Comparison of ENCODE assay signal across 9 cellular contexts in genomic region chr5:39399135-39400036, GRCh38. TPM values are rescaled to one million over a fixed set of nuclear protein-coding genes. Genes with fewer than 3 reads are reported as not detected.
A peak's percentile ranks its signal among the peaks of the same experiment; 100 is the strongest.
DNase-seq lines count a peak whose midpoint lies in the region; ATAC-seq and TF ChIP-seq lines count a peak whose summit lies in the region.
"Had no signal": no experiment of that assay in that cellular context is flagged by ENCODE, and none has a peak within 500 bp of the region (broad histone marks: within the 10 kb centered on the region; RNA-seq: fewer than 3 reads in every experiment).

No MANE protein-coding gene starts in this region.

- no peaks in the 10 kb centered on the region for H3K9me2 ChIP-seq in SK-N-SH

- H3K27ac ChIP-seq in SK-N-SH (ENCODE audit: low read depth in 2 of 2, low read length in 1 of 2) (peak overlapping the region; percentile 81 to 99), psoas muscle (peak overlapping the region; percentile 75)

- peaks cover 0 to 50% of the 10 kb centered on the region in 2 experiments; a peak in 3 of 4 replicates for H3K4me1 ChIP-seq in SK-N-SH (ENCODE audit: control insufficient read depth in 1 of 2, insufficient read depth in 2 of 2, low read depth in 1 of 2, low read length in 1 of 2)
- H3K4me1 ChIP-seq in psoas muscle = peaks cover 30% of the 10 kb centered on the region

- peak overlapping the region; percentile 69; the same call in 1 of the 2 replicates for H3K4me2 ChIP-seq in SK-N-SH

- TF ChIP-seq CTCF in SK-N-SH (IDR thresholded peaks at IDR 0.05) (no peak), foreskin fibroblast (IDR thresholded peaks at IDR 0.05; ENCODE audit: low read depth, low read length) (no peak), psoas muscle (IDR thresholded peaks at IDR 0.05) (no peak)

- ATAC-seq in psoas muscle (peak; percentile 84 to 90 (median 88)), GM19328 (IDR thresholded peaks at IDR 0.05; ENCODE audit: unreplicated experiment) (no peak), GM21526 (IDR thresholded peaks at IDR 0.05; ENCODE audit: low FRiP score, unreplicated experiment) (no peak), GM21576 (IDR thresholded peaks at IDR 0.05; ENCODE audit: unreplicated experiment) (no peak)

- POLR2A ChIA-PET in SK-N-SH (lab: Yijun Ruan, JAX) = no interaction called here

- peaks cover 48% of the 10 kb centered on the region for H3K79me2 ChIP-seq in SK-N-SH (ENCODE audit: insufficient read depth)

- H3K4me3 ChIP-seq in SK-N-SH (ENCODE audit: low read depth in 2 of 2, low read length in 1 of 2) (peak overlapping the region in 1 of 2 experiments; percentile 17; a peak in 1 of 4 replicates), foreskin fibroblast (ENCODE audit: low read depth in 1 of 2, low read length in 2 of 2) (peak overlapping the region in 1 of 2 donors; percentile 3), psoas muscle (no peak overlapping the region)

- H3F3A ChIP-seq in SK-N-SH (replicated peaks; ENCODE audit: insufficient read depth) = peaks cover 45% of the 10 kb centered on the region

- no peaks in the 10 kb centered on the region for H3K9me3 ChIP-seq in SK-N-SH
- no peaks in the 10 kb centered on the region for H3K9me3 ChIP-seq in psoas muscle

- peaks cover 0 to 22% of the 10 kb centered on the region in 2 experiments for H3K36me3 ChIP-seq in SK-N-SH (replicated peaks in 1 of 2; ENCODE audit: control insufficient read depth in 1 of 2, insufficient read depth in 2 of 2, low read length in 1 of 2)
- no peaks in the 10 kb centered on the region for H3K36me3 ChIP-seq in psoas muscle (ENCODE audit: insufficient read depth in 1 of 2, low read depth in 1 of 2)

- peak overlapping the region; percentile 70 for H3K9ac ChIP-seq in SK-N-SH

- no peak for TF ChIP-seq RAD21 in SK-N-SH (IDR thresholded peaks at IDR 0.05; ENCODE audit: low read length)

- 35% methylated on average over 1 of the region's 1 CpG for WGBS in SK-N-SH (ENCODE audit: low lambda C conversion rate)
- WGBS in psoas muscle, 3 donors = 62 to 78% (median 64%) methylated on average over 1 of the region's 1 CpG

- CTCF ChIA-PET in SK-N-SH (lab: Yijun Ruan, JAX) = interaction anchor here (0.7 to 1.4 kb wide), 3 partner anchors 20 to 24 kb away, joined by 3 to 4 read pairs (median 3); no protein-coding TSS in a partner anchor

- intact Hi-C loops in psoas muscle (cut with DNase I) = no loop called here

- peak; percentile 97 for DNase-seq in EL
- no peak for DNase-seq in SK-N-SH
- DNase-seq in foreskin fibroblast = peak; percentile 92 to 96
- DNase-seq in psoas muscle = no peak
- DNase-seq in NCI-H82 (lab: John Stamatoyannopoulos, UW) = no peak

- no peaks in the 10 kb centered on the region for H4K20me1 ChIP-seq in SK-N-SH (ENCODE audit: insufficient read depth)

- TF ChIP-seq EP300 in SK-N-SH (IDR thresholded peaks at IDR 0.05; ENCODE audit: borderline replicate concordance in 1 of 2, low read depth in 1 of 2, low read length in 1 of 2) = peak; percentile 46 to 73; a peak in 2 of 4 replicates

- H2AFZ ChIP-seq in SK-N-SH (ENCODE audit: low read depth) = peak overlapping the region; percentile 10; the same call in 1 of the 2 replicates

- H3K27me3 ChIP-seq in SK-N-SH (ENCODE audit: insufficient read depth) (no peaks in the 10 kb centered on the region), psoas muscle (ENCODE audit: insufficient read depth in 3 of 3, low read length in 2 of 3) (no peaks in the 10 kb centered on the region)

TF ChIP-seq in SK-N-SH, 30 proteins besides CTCF, POLR2A, EP300 and RAD21 (continues in another document):
- TF ChIP-seq TAF1 (IDR thresholded peaks at IDR 0.05; ENCODE audit: borderline replicate concordance, low read depth, low read length) = 0 out of 2 replicates have a peak, but pooled peaks have one; percentile 31
- TF ChIP-seq RFX5 (IDR thresholded peaks at IDR 0.05; ENCODE audit: low read length) = no peak
- TF ChIP-seq NFIC (IDR thresholded peaks at IDR 0.05; ENCODE audit: borderline replicate concordance) = peak; percentile 70; the same call in 1 of the 2 replicates
- no peak for TF ChIP-seq SIN3A (IDR thresholded peaks at IDR 0.05; ENCODE audit: borderline replicate concordance, low read depth, low read length)
- TF ChIP-seq YY1 (IDR thresholded peaks at IDR 0.05; ENCODE audit: low read depth) = peak; percentile 50
- TF ChIP-seq, protein P1, sequence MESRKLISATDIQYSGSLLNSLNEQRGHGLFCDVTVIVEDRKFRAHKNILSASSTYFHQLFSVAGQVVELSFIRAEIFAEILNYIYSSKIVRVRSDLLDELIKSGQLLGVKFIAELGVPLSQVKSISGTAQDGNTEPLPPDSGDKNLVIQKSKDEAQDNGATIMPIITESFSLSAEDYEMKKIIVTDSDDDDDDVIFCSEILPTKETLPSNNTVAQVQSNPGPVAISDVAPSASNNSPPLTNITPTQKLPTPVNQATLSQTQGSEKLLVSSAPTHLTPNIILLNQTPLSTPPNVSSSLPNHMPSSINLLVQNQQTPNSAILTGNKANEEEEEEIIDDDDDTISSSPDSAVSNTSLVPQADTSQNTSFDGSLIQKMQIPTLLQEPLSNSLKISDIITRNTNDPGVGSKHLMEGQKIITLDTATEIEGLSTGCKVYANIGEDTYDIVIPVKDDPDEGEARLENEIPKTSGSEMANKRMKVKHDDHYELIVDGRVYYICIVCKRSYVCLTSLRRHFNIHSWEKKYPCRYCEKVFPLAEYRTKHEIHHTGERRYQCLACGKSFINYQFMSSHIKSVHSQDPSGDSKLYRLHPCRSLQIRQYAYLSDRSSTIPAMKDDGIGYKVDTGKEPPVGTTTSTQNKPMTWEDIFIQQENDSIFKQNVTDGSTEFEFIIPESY (IDR thresholded peaks at IDR 0.05; ENCODE audit: borderline replicate concordance, low read depth) = no peak
- peak; percentile 99 for TF ChIP-seq FOSL2 (IDR thresholded peaks at IDR 0.05; ENCODE audit: borderline replicate concordance, low read depth)
- no peak for TF ChIP-seq NRF1 (IDR thresholded peaks at IDR 0.05; ENCODE audit: low read depth, low read length)
- TF ChIP-seq MXI1 (IDR thresholded peaks at IDR 0.05; ENCODE audit: low read depth, low read length) = no peak
- no peak for TF ChIP-seq FOXJ3 (CRISPR knock-in tag; IDR thresholded peaks at IDR 0.05)
- no peak for TF ChIP-seq RCOR1 (IDR thresholded peaks at IDR 0.05; ENCODE audit: low read length)
- TF ChIP-seq TEAD4 (IDR thresholded peaks at IDR 0.05; ENCODE audit: borderline replicate concordance, insufficient read depth) = peak; percentile 70
- TF ChIP-seq GABPA (IDR thresholded peaks at IDR 0.05; ENCODE audit: low read depth) = no peak
- no peak for TF ChIP-seq CHD2 (IDR thresholded peaks at IDR 0.05; ENCODE audit: low read length, partially characterized antibody)
- no peak for TF ChIP-seq REST (IDR thresholded peaks at IDR 0.05; ENCODE audit: low read depth, low read length)
- TF ChIP-seq PBX3 (IDR thresholded peaks at IDR 0.05) = peak; percentile 79
- peak; percentile 94 for TF ChIP-seq JUND (IDR thresholded peaks at IDR 0.05)
- no peak for TF ChIP-seq IRF3 (IDR thresholded peaks at IDR 0.05; ENCODE audit: low read depth, low read length)

RNA-seq across cellular contexts. Expression of gene DAB2, which starts 25.4 kb away (rescaled TPM):
- polyA plus RNA-seq in SK-N-SH (2012; rRNA removed) = 23.7 and 39.9 TPM in 2 replicates
- 32.4 and 34.4 TPM in 2 replicates for polyA plus RNA-seq in SK-N-SH (2012; cell fraction: cytosol; rRNA removed)
- 26.5 and 64.3 TPM in 2 replicates for polyA plus RNA-seq in SK-N-SH (2012; cell fraction: nucleus; rRNA removed)
- total RNA-seq in psoas muscle = 10 to 100 TPM; 13.5 to 37.1 (median 21.0) TPM
- polyA plus RNA-seq in psoas muscle = 1 to 10 TPM; 4.1 to 5.7 (median 4.3) TPM

RNA-seq across cellular contexts. Expression of gene C9, which starts 35.1 kb away (rescaled TPM):
- polyA plus RNA-seq in SK-N-SH (2012; rRNA removed) = not detected in 2 replicates
- polyA plus RNA-seq in SK-N-SH (2012; cell fraction: cytosol; rRNA removed) = not detected in 2 replicates
- polyA plus RNA-seq in SK-N-SH (2012; cell fraction: nucleus; rRNA removed) = not detected in 2 replicates
- total RNA-seq in psoas muscle = under 1 TPM in 1 of 4 donors, not detected in 3; 0.24 TPM
- not detected for polyA plus RNA-seq in psoas muscle
- total RNA-seq: H1 had no signal
- polyA plus RNA-seq: H1 had no signal

Comparison
In these comparisons a context has a peak if more than half of its experiments do, and no peak if none do; other contexts are left out.
1. DNase-seq: peak in EL (single experiment) and foreskin fibroblast (2 of 2); none in SK-N-SH (single experiment), psoas muscle (0 of 2) and NCI-H82 (single experiment).
2. ATAC-seq: peak in psoas muscle (4 of 4); none in GM19328 (single experiment), GM21526 (single experiment) and GM21576 (single experiment).